In the genomic region with DNA sequence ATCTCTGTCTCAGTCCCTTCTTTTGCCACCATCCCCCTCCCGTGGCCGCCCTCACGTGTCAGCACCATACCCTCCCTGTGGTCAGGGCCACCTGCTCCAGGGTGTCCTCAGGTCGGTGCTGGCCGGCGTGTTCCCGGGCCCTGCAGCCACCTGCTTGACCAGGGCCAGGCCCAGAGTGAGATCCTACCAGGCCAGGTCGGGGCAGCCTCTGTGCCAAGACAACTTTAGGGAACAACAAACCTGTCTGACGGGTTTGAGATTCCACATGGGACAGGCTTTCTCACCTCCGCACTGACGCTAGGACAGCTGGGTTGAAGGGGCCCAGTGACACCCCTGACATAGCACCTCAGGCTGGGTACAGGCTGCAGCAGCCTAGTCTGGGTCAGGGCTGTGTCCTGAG, we compare ENCODE assay signal across 12 cellular contexts. TPM values are rescaled to one million over a fixed set of nuclear protein-coding genes. Genes with fewer than 3 reads are reported as not detected.
DNase-seq lines count a peak whose midpoint lies in the region; ATAC-seq and TF ChIP-seq lines count a peak whose summit lies in the region.
"Had no signal": no experiment of that assay in that cellular context is flagged by ENCODE, and none has a peak within 500 bp of the region (broad histone marks: within the 10 kb centered on the region; RNA-seq: fewer than 3 reads in every experiment).

No MANE protein-coding gene starts in this region.

- H3K27ac Mint-ChIP-seq in stimulated activated naive CD8-positive, alpha-beta T cell treated with anti-CD3 and anti-CD28 coated beads, Interleukin-15, Interleukin-2, amounts not matched to agents 100 ng/mL and 50 ng/mL, for 24 hours: peak overlapping the region; percentile 19
- peak overlapping the region; percentile 78 for H3K27ac Mint-ChIP-seq in endothelial cell (ENCODE audit: unreplicated experiment)
- peak overlapping the region; percentile 54 to 84 (median 55) for H3K27ac Mint-ChIP-seq in nephron
- peak overlapping the region in 1 of 8 donors; percentile 69 for H3K27ac Mint-ChIP-seq in CD8-positive, alpha-beta memory T cell
- H3K27ac Mint-ChIP-seq: activated naive CD8-positive, alpha-beta T cell treated with anti-CD3 and anti-CD28 coated beads for 36 hours had no signal

- ATAC-seq in stimulated activated naive CD8-positive, alpha-beta T cell treated with anti-CD3 and anti-CD28 coated beads, Interleukin-15, Interleukin-2, amounts not matched to agents 100 U/mL and 50 U/mL, for 24 hours: no peak
- no peak for ATAC-seq in GM18870 (IDR thresholded peaks at IDR 0.05; ENCODE audit: unreplicated experiment)
- ATAC-seq in HG03460 (IDR thresholded peaks at IDR 0.05; ENCODE audit: unreplicated experiment): no peak

- CTCF ChIA-PET in CD8-positive, alpha-beta memory T cell (lab: Charles Lee): interaction anchor here (0.7 to 1.0 kb wide), 2 partner anchors 19 to 265 kb away, joined by 3 read pairs; partner anchors contain the start of gene KISS1R

- no peaks in the 10 kb centered on the region for H3K36me3 Mint-ChIP-seq in stimulated activated naive CD8-positive, alpha-beta T cell treated with anti-CD3 and anti-CD28 coated beads, Interleukin-15, Interleukin-2, amounts not matched to agents 100 ng/mL and 50 ng/mL, for 24 hours (ENCODE audit: low read depth)
- H3K36me3 Mint-ChIP-seq in endothelial cell (ENCODE audit: low read depth, unreplicated experiment) (no peaks in the 10 kb centered on the region), nephron (ENCODE audit: low read depth) (no peaks in the 10 kb centered on the region)
- no peaks in the 10 kb centered on the region for H3K36me3 Mint-ChIP-seq in CD8-positive, alpha-beta memory T cell
- H3K36me3 Mint-ChIP-seq: activated naive CD8-positive, alpha-beta T cell treated with anti-CD3 and anti-CD28 coated beads for 36 hours had no signal

- H3K4me3 ChIP-seq in CD8-positive, alpha-beta memory T cell (ENCODE audit: low read length): no peak overlapping the region

- H3K4me1 Mint-ChIP-seq in stimulated activated naive CD8-positive, alpha-beta T cell treated with anti-CD3 and anti-CD28 coated beads, Interleukin-15, Interleukin-2, amounts not matched to agents 100 ng/mL and 50 ng/mL, for 24 hours (ENCODE audit: low read depth): peaks cover 10% of the 10 kb centered on the region
- peaks cover 9% of the 10 kb centered on the region for H3K4me1 Mint-ChIP-seq in endothelial cell (ENCODE audit: unreplicated experiment)
- peaks cover 12% of the 10 kb centered on the region for H3K4me1 Mint-ChIP-seq in nephron
- peaks cover 6 to 12% (median 9%) of the 10 kb centered on the region in 3 donors for H3K4me1 Mint-ChIP-seq in CD8-positive, alpha-beta memory T cell

- POLR2A ChIA-PET in CD8-positive, alpha-beta memory T cell (lab: Charles Lee): no interaction called here

- H3K27me3 ChIP-seq in CD8-positive, alpha-beta memory T cell (ENCODE audit: insufficient read depth, low read length, poor library complexity, severe bottlenecking): no peaks in the 10 kb centered on the region

- no peak for DNase-seq in stimulated activated naive CD8-positive, alpha-beta T cell treated with anti-CD3 and anti-CD28 coated beads, Interleukin-15, Interleukin-2, amounts not matched to agents 100 U/mL and 50 U/mL, for 24 hours
- no peak for DNase-seq in endothelial cell (ENCODE audit: low spot score)
- no peak for DNase-seq in H4 (ENCODE audit: low spot score)
- DNase-seq in CD8-positive, alpha-beta memory T cell: no peak
- DNase-seq: activated CD4-positive, alpha-beta T cell treated with anti-CD3 and anti-CD28 coated beads for 48 hours; activated naive CD8-positive, alpha-beta T cell treated with anti-CD3 and anti-CD28 coated beads for 36 hours; KBM-7; RPMI8226 had no signal

- H3K27me3 Mint-ChIP-seq in stimulated activated naive CD8-positive, alpha-beta T cell treated with anti-CD3 and anti-CD28 coated beads, Interleukin-15, Interleukin-2, amounts not matched to agents 100 ng/mL and 50 ng/mL, for 24 hours: peaks cover 9% of the 10 kb centered on the region
- peaks cover 3% of the 10 kb centered on the region for H3K27me3 Mint-ChIP-seq in endothelial cell (ENCODE audit: unreplicated experiment)
- peaks cover 12% of the 10 kb centered on the region for H3K27me3 Mint-ChIP-seq in nephron (ENCODE audit: low read depth)
- H3K27me3 Mint-ChIP-seq in CD8-positive, alpha-beta memory T cell: peaks cover 5% of the 10 kb centered on the region in 2 donors

- no peak overlapping the region for H3K4me3 Mint-ChIP-seq in stimulated activated naive CD8-positive, alpha-beta T cell treated with anti-CD3 and anti-CD28 coated beads, Interleukin-15, Interleukin-2, amounts not matched to agents 100 ng/mL and 50 ng/mL, for 24 hours
- H3K4me3 Mint-ChIP-seq in endothelial cell (ENCODE audit: unreplicated experiment): peak overlapping the region; percentile 76
- no peak overlapping the region for H3K4me3 Mint-ChIP-seq in nephron
- peak overlapping the region in 2 of 7 donors; percentile 32 to 80 for H3K4me3 Mint-ChIP-seq in CD8-positive, alpha-beta memory T cell
- H3K4me3 Mint-ChIP-seq: activated naive CD8-positive, alpha-beta T cell treated with anti-CD3 and anti-CD28 coated beads for 36 hours had no signal

- TF ChIP-seq CTCF in endothelial cell (IDR thresholded peaks at IDR 0.05; ENCODE audit: unreplicated experiment): no peak
- no peak for TF ChIP-seq CTCF in nephron (IDR thresholded peaks at IDR 0.05; ENCODE audit: unreplicated experiment in 3 of 3)

- H3K4me1 ChIP-seq in CD8-positive, alpha-beta memory T cell (ENCODE audit: insufficient read depth, low read length): peaks cover 7% of the 10 kb centered on the region

- no peaks in the 10 kb centered on the region for H3K9me3 ChIP-seq in CD8-positive, alpha-beta memory T cell (ENCODE audit: low read length)

- H3K27ac ChIP-seq in CD8-positive, alpha-beta memory T cell (ENCODE audit: low read depth, low read length): no peak overlapping the region

- no peaks in the 10 kb centered on the region for H3K9me3 Mint-ChIP-seq in stimulated activated naive CD8-positive, alpha-beta T cell treated with anti-CD3 and anti-CD28 coated beads, Interleukin-15, Interleukin-2, amounts not matched to agents 100 ng/mL and 50 ng/mL, for 24 hours
- H3K9me3 Mint-ChIP-seq in endothelial cell (ENCODE audit: unreplicated experiment) (no peaks in the 10 kb centered on the region), nephron (no peaks in the 10 kb centered on the region)
- no peaks in the 10 kb centered on the region for H3K9me3 Mint-ChIP-seq in CD8-positive, alpha-beta memory T cell
- H3K9me3 Mint-ChIP-seq: activated naive CD8-positive, alpha-beta T cell treated with anti-CD3 and anti-CD28 coated beads for 36 hours had no signal

- H3K36me3 ChIP-seq in CD8-positive, alpha-beta memory T cell (ENCODE audit: insufficient read depth, low read length): no peaks in the 10 kb centered on the region

RNA-seq across cellular contexts. Expression of gene SBNO2, which starts 7.5 kb away (rescaled TPM):
- total RNA-seq in endothelial cell (ENCODE audit: unreplicated experiment): 46.4 TPM
- 8.6 and 14.8 TPM in 2 replicates for total RNA-seq in H4 (2014; rRNA removed; shearing (Covaris generic))
- total RNA-seq in CD8-positive, alpha-beta memory T cell: 10 to 100 TPM; 59.0 to 61.0 TPM
- polyA plus RNA-seq in CD8-positive, alpha-beta memory T cell: 4.3 TPM

RNA-seq across cellular contexts. Expression of gene STK11, which starts 24.0 kb away (rescaled TPM):
- total RNA-seq in endothelial cell (ENCODE audit: unreplicated experiment): 63.9 TPM
- 17.4 and 28.7 TPM in 2 replicates for total RNA-seq in H4 (2014; rRNA removed; shearing (Covaris generic))
- total RNA-seq in CD8-positive, alpha-beta memory T cell: 10 to 100 TPM; 66.9 to 69.7 TPM
- polyA plus RNA-seq in CD8-positive, alpha-beta memory T cell: 37.0 TPM

RNA-seq across cellular contexts. Expression of gene CBARP, which starts 56.2 kb away (rescaled TPM):
- 10.4 TPM for total RNA-seq in endothelial cell (ENCODE audit: unreplicated experiment)
- total RNA-seq in H4 (2014; rRNA removed; shearing (Covaris generic)): 0.37 and 1.2 TPM in 2 replicates
- total RNA-seq in CD8-positive, alpha-beta memory T cell: under 1 TPM; 0.22 to 0.80 TPM
- not detected for polyA plus RNA-seq in CD8-positive, alpha-beta memory T cell

RNA-seq across cellular contexts. Expression of gene ATP5F1D, which starts 59.9 kb away (rescaled TPM):
- 175 TPM for total RNA-seq in endothelial cell (ENCODE audit: unreplicated experiment)
- 34.9 and 37.0 TPM in 2 replicates for total RNA-seq in H4 (2014; rRNA removed; shearing (Covaris generic))
- 100 to 1,000 TPM; 179 to 180 TPM for total RNA-seq in CD8-positive, alpha-beta memory T cell
- polyA plus RNA-seq in CD8-positive, alpha-beta memory T cell: 271 TPM
